18 cellular contexts compared by ENCODE assay signal in genomic region chr1:17735340-17735739, GRCh38. TPM values are rescaled to one million over a fixed set of nuclear protein-coding genes. Genes with fewer than 3 reads are reported as not detected.
A peak's percentile ranks its signal among the peaks of the same experiment; 100 is the strongest.
DNase-seq lines count a peak whose midpoint lies in the region; ATAC-seq, FAIRE-seq and TF ChIP-seq lines count a peak whose summit lies in the region.
"Had no signal": no experiment of that assay in that cellular context is flagged by ENCODE, and none has a peak within 500 bp of the region (broad histone marks: within the 10 kb centered on the region; RNA-seq: fewer than 3 reads in every experiment).

No MANE protein-coding gene starts in this region.

- H3K14ac ChIP-seq in H1 (ENCODE audit: insufficient read length), result no peak overlapping the region

- no peak overlapping the region for H3K23ac ChIP-seq in H1 (ENCODE audit: insufficient read length)

- H3K18ac ChIP-seq in H1 (ENCODE audit: extremely low read depth, low read length), result no peak overlapping the region

- 0 out of 2 replicates have a peak overlapping the region, but pooled peaks have one; percentile 80 for H2BK20ac ChIP-seq in H1 (ENCODE audit: low read length)

- H3K4ac ChIP-seq in H1 (replicated peaks; ENCODE audit: insufficient read length, low read depth, low read length), result no peak overlapping the region

- H4K5ac ChIP-seq in H1 (ENCODE audit: insufficient read length, low read depth, low read length), result no peak overlapping the region

- no peaks in the 10 kb centered on the region for H3K79me1 ChIP-seq in H1 (ENCODE audit: low read depth, low read length)

- TF ChIP-seq CTCF in A549 (IDR thresholded peaks at IDR 0.05) (no peak), HEK293 (tag by site-specific recombination; IDR thresholded peaks at IDR 0.05) (no peak), H1 (IDR thresholded peaks at IDR 0.05; ENCODE audit: control extremely low read depth in 1 of 3, insufficient read depth in 1 of 3, low read depth in 1 of 3, low read length in 3 of 3) (no peak), tibial artery (IDR thresholded peaks at IDR 0.05) (no peak)

- H3K9me3 ChIP-seq in A549 (no peaks in the 10 kb centered on the region), HEK293 (ENCODE audit: control insufficient read depth, insufficient read depth, low read depth, low read length) (no peaks in the 10 kb centered on the region), H1 (ENCODE audit: insufficient read depth in 2 of 2, low read depth in 1 of 2, low read length in 1 of 2) (no peaks in the 10 kb centered on the region), tibial artery (no peaks in the 10 kb centered on the region)

- H3K27me3 ChIP-seq in H1 (replicated peaks in 1 of 4; ENCODE audit: control insufficient read depth in 3 of 4, extremely low read depth in 1 of 4, insufficient read depth in 3 of 4, low read length in 3 of 4) (no peaks in the 10 kb centered on the region), tibial artery (peaks cover 0 to 41% of the 10 kb centered on the region in 2 donors)

- no peaks in the 10 kb centered on the region for H4K20me1 ChIP-seq in H1 (replicated peaks in 1 of 2; ENCODE audit: control insufficient read depth in 1 of 2, insufficient read depth in 2 of 2, low read length in 2 of 2)

- no peak for ATAC-seq in A549
- ATAC-seq in HG03097 (IDR thresholded peaks at IDR 0.05; ENCODE audit: low FRiP score, unreplicated experiment), result no peak
- ATAC-seq: HCT116 had no signal

- TF ChIP-seq RAD21 in A549 (conservative IDR thresholded peaks at IDR 0.05 in 1 of 2, IDR thresholded peaks at IDR 0.05 in 1 of 2) (no peak), H1 (IDR thresholded peaks at IDR 0.05 in 1 of 2, conservative IDR thresholded peaks at IDR 0.05 in 1 of 2; ENCODE audit: low read depth in 2 of 2, low read length in 2 of 2) (no peak)

- WGBS in A549 (ENCODE audit: missing lambda C conversion rate), result 71% methylated on average over 2 of the region's 2 CpGs
- 79% methylated on average over 2 of the region's 2 CpGs; no CpG with 5 or more reads in 1 of the 2 experiments for WGBS in H1 (ENCODE audit: extremely low coverage in 1 of 2, insufficient coverage in 1 of 2, insufficient read length in 1 of 2, insufficient replicate concordance in 2 of 2, low coverage in 1 of 2, low lambda C conversion rate in 2 of 2, missing lambda C conversion rate in 1 of 2), 2 experiments

- H4K91ac ChIP-seq in H1 (replicated peaks; ENCODE audit: insufficient read length, low read length), result no peak overlapping the region

- peak overlapping the region; percentile 83; the same call in 1 of the 2 replicates for H2BK15ac ChIP-seq in H1 (ENCODE audit: low read length)

- H3K79me2 ChIP-seq in H1 (ENCODE audit: control insufficient read depth in 1 of 2, insufficient read depth in 2 of 2, low read length in 2 of 2), result no peaks in the 10 kb centered on the region

- no peak for FAIRE-seq in A549 (lab: Jason Lieb, UNC)
- FAIRE-seq in H1 (lab: Jason Lieb, UNC), result no peak
- FAIRE-seq: GM12892 had no signal

- no peak overlapping the region; the same call in 1 of the 2 replicates for H2AK5ac ChIP-seq in H1 (ENCODE audit: low read depth, low read length)

- no peak overlapping the region for H2BK12ac ChIP-seq in H1 (ENCODE audit: low read depth, low read length)

- no peaks in the 10 kb centered on the region for H3K4me1 ChIP-seq in A549
- H3K4me1 ChIP-seq in HEK293 (ENCODE audit: control insufficient read depth, insufficient read depth, low read length), result no peaks in the 10 kb centered on the region
- H3K4me1 ChIP-seq in H1 (replicated peaks in 1 of 4; ENCODE audit: control insufficient read depth in 3 of 4, insufficient read depth in 4 of 4, low read length in 3 of 4), result peaks cover 0 to 7% (median 1%) of the 10 kb centered on the region in 4 experiments; a peak in 6 of 7 replicates
- H3K4me1 ChIP-seq in tibial artery, result no peaks in the 10 kb centered on the region

- no peak overlapping the region for H2BK5ac ChIP-seq in H1 (ENCODE audit: low read depth, low read length)

- no peak overlapping the region for H2AFZ ChIP-seq in H1 (ENCODE audit: low read length)

- TF ChIP-seq POLR2A in A549 (IDR thresholded peaks at IDR 0.05; ENCODE audit: low read length) (no peak), H1 (IDR thresholded peaks at IDR 0.05; ENCODE audit: control extremely low read depth in 1 of 2, low read depth in 2 of 2, low read length in 2 of 2) (no peak)

- no peak overlapping the region for H3K27ac ChIP-seq in A549
- no peak overlapping the region for H3K27ac ChIP-seq in HEK293 (ENCODE audit: extremely low read depth, low read depth, low read length)
- no peak overlapping the region for H3K27ac ChIP-seq in H1 (ENCODE audit: low read depth, low read length)
- H3K27ac ChIP-seq in tibial artery, result no peak overlapping the region

- H3K23me2 ChIP-seq in H1 (ENCODE audit: low read depth, low read length), result no peaks in the 10 kb centered on the region

- H3K4me3 ChIP-seq in A549 (no peak overlapping the region), HEK293 (ENCODE audit: low read depth, low read length) (no peak overlapping the region), H1 (ENCODE audit: extremely low read depth in 1 of 4, insufficient read depth in 2 of 4, low read depth in 3 of 4, low read length in 4 of 4) (no peak overlapping the region), tibial artery (no peak overlapping the region)

- CTCF ChIA-PET in A549 (lab: Yijun Ruan, JAX), result no interaction called here
- CTCF ChIA-PET in HEK293 (lab: Yijun Ruan, JAX), result no interaction called here
- CTCF ChIA-PET in H1 (lab: Charles Lee; ENCODE audit: partially characterized antibody), result interaction anchor here (1.0 to 1.6 kb wide), 2 partner anchors 10 to 114 kb away, joined by 3 to 4 read pairs; no protein-coding TSS in a partner anchor

- H4K8ac ChIP-seq in H1 (ENCODE audit: extremely low read depth, insufficient read depth, low read length), result no peak overlapping the region

- H3K4me2 ChIP-seq in A549, result no peak overlapping the region
- H3K4me2 ChIP-seq in H1 (ENCODE audit: insufficient read depth in 1 of 2, low read depth in 2 of 2, low read length in 2 of 2), result no peak overlapping the region

- no peak overlapping the region for H2BK120ac ChIP-seq in H1 (replicated peaks; ENCODE audit: low read depth, low read length)

- H3K9ac ChIP-seq in H1 (replicated peaks in 1 of 4; ENCODE audit: extremely low read depth in 1 of 4, low read depth in 3 of 4, low read length in 3 of 4), result no peak overlapping the region; a peak in 1 of 7 replicates

- H3K56ac ChIP-seq in H1 (replicated peaks; ENCODE audit: insufficient read length, low read depth, low read length), result no peak overlapping the region

- no peak for TF ChIP-seq EP300 in A549 (IDR thresholded peaks at IDR 0.05)
- no peak for TF ChIP-seq EP300 in H1 (IDR thresholded peaks at IDR 0.05; ENCODE audit: borderline replicate concordance in 1 of 2, low read depth in 2 of 2, low read length in 2 of 2)

- POLR2A ChIA-PET in A549 (lab: Yijun Ruan, JAX) (no interaction called here), HEK293 (lab: Yijun Ruan, JAX) (no interaction called here), H1 (lab: Charles Lee; ENCODE audit: partially characterized antibody) (no interaction called here)

- intact Hi-C loops in tibial artery (cut with DNase I; ENCODE audit: low total_unique reads), result no loop called here

- DNase-seq in A549 (ENCODE audit: low read depth in 1 of 2, low spot score in 1 of 2) (no peak), H1 (ENCODE audit: low read depth in 1 of 2, low spot score in 2 of 2) (no peak), glomerular visceral epithelial cell (ENCODE audit: extremely low spot score) (no peak), tibial artery (no peak)
- DNase-seq: 8988T; C1 segment of cervical spinal cord; Calu3; CD4-positive, alpha-beta memory T cell; COR-L47; DMS53; DMS79 treated with DMSO at 0.1 percent for 48 hours; GF-D8; H9; HFFc6 had no signal

- H3K36me3 ChIP-seq in HEK293 (ENCODE audit: control insufficient read depth in 2 of 2, insufficient read depth in 1 of 2, low read length in 2 of 2) (no peaks in the 10 kb centered on the region), H1 (ENCODE audit: control insufficient read depth in 2 of 4, insufficient read depth in 4 of 4, low read length in 3 of 4) (no peaks in the 10 kb centered on the region), tibial artery (no peaks in the 10 kb centered on the region)

TF ChIP-seq in A549, 52 proteins besides CTCF, POLR2A, EP300 and RAD21 (continues in another document):
- TF ChIP-seq EHF (CRISPR knock-in tag; IDR thresholded peaks at IDR 0.05) (no peak), ZFP36 (IDR thresholded peaks at IDR 0.05; ENCODE audit: borderline replicate concordance, partially characterized antibody) (peak; percentile 62), NR3C1 (IDR thresholded peaks at IDR 0.05) (no peak)

TF ChIP-seq in HEK293, 187 proteins besides CTCF, POLR2A, EP300 and RAD21:
- TF ChIP-seq ZBTB8A (tag by site-specific recombination; IDR thresholded peaks at IDR 0.05) (0 out of 2 replicates have a peak, but pooled peaks have one; percentile 22), HOXD13 (CRISPR knock-in tag; IDR thresholded peaks at IDR 0.05; ENCODE audit: borderline replicate concordance) (no peak)

TF ChIP-seq in H1, 55 proteins besides CTCF, POLR2A, EP300 and RAD21:
- no peak for TF ChIP-seq FOSL1 (IDR thresholded peaks at IDR 0.05; ENCODE audit: insufficient read depth, low read depth, low read length)
- no peak for TF ChIP-seq ATF3 (IDR thresholded peaks at IDR 0.05; ENCODE audit: insufficient read depth, low read depth, low read length)
- TF ChIP-seq BCL11A (IDR thresholded peaks at IDR 0.05; ENCODE audit: low read depth in 2 of 2, low read length in 2 of 2), result no peak
- TF ChIP-seq SIN3A (conservative IDR thresholded peaks at IDR 0.05 in 1 of 2, IDR thresholded peaks at IDR 0.05 in 1 of 2; ENCODE audit: low read depth in 1 of 2, low read length in 2 of 2), result no peak

RNA-seq across cellular contexts. Expression of gene ACTL8, which starts 19.8 kb away (rescaled TPM):
- polyA plus RNA-seq in A549 (2011; rRNA removed) (0.30 and 0.34 TPM in 2 replicates), A549 (2017; fragmentation: RNase III; extraction: RNeasy Plus Mini Kit Qiagen cat#74134 plus additional on column Dnase treatment) (1.0 to 1.5 TPM (median 1.3 TPM) in 3 replicates), H1 (2011; rRNA removed) (0.33 and 0.63 TPM in 2 replicates)
- 1.2 and 2.3 TPM in 2 replicates for polyA plus RNA-seq in A549 (2012; cell fraction: cytosol; rRNA removed)
- 2.3 and 2.4 TPM in 2 replicates for polyA plus RNA-seq in A549 (2012; cell fraction: nucleus; rRNA removed)
- polyA minus RNA-seq in A549 (2011; rRNA and poly(A)+ RNA removed), result 0.29 and 0.83 TPM in 2 replicates
- total RNA-seq in H1 (2021; fragmentation: NEBNext Ultra II Directional; extraction: Animal tissue kit (Norgen Biotek cat#: 25700)), result 0.47 and 1.1 TPM in 2 replicates
- 0.49 TPM for polyA plus RNA-seq in H1 (2011; cell fraction: cytosol; rRNA removed)
- polyA plus RNA-seq in H1 (2011; cell fraction: nucleus; rRNA removed), result 0.23 TPM
- 0.70 to 0.90 TPM (median 0.74 TPM) in 4 replicates for polyA plus RNA-seq in H1 (2012, experiment 1 of 2)
- polyA plus RNA-seq in H1 (2012, experiment 2 of 2), result 1.9 TPM
- polyA plus RNA-seq in H1 (2013, experiment 1 of 2), result 0.16 TPM
- 0.22 TPM for polyA plus RNA-seq in H1 (2013, experiment 2 of 2)
- polyA minus RNA-seq in H1 (2011; rRNA and poly(A)+ RNA removed), result 0.51 and 0.60 TPM in 2 replicates
- not detected for polyA minus RNA-seq in H1 (2011; cell fraction: cytosol; rRNA and poly(A)+ RNA removed)
- polyA minus RNA-seq in H1 (2011; cell fraction: nucleus; rRNA and poly(A)+ RNA removed), result 0.70 TPM
- total RNA-seq: Calu3; CD4-positive, alpha-beta memory T cell; H9 had no signal
- polyA plus RNA-seq: CD4-positive, alpha-beta memory T cell had no signal
